In genomic region chr2:62464608-62465007, GRCh38 we compare ENCODE assay signal across 24 cellular contexts. TPM values are rescaled to one million over a fixed set of nuclear protein-coding genes. Genes with fewer than 3 reads are reported as not detected.
"Had no signal": no experiment of that assay in that cellular context is flagged by ENCODE, and none has a peak within 500 bp of the region (broad histone marks: within the 10 kb centered on the region; RNA-seq: fewer than 3 reads in every experiment).

No MANE protein-coding gene starts in this region.

- H3K9me3 Mint-ChIP-seq: activated naive CD4-positive, alpha-beta T cell treated with anti-CD3 and anti-CD28 coated beads, Interleukin-2, amount 50 U/mL, for 72 hours; activated T-cell treated with anti-CD3 and anti-CD28 coated beads, Interleukin-2, amount 50 U/mL, for 24 hours; activated T-helper 17 cell treated with anti-CD3 and anti-CD28 coated beads, Interleukin-2, amount 50 U/mL, for 72 hours; neural crest cell; T-cell had no signal

- H3K36me3 Mint-ChIP-seq: activated naive CD4-positive, alpha-beta T cell treated with anti-CD3 and anti-CD28 coated beads, Interleukin-2, amount 50 U/mL, for 72 hours; T-cell had no signal

- DNase-seq: activated CD8-positive, alpha-beta memory T cell treated with anti-CD3 and anti-CD28 coated beads, Interleukin-2, amount 50 U/mL, for 4 hours; activated T-cell treated with anti-CD3 and anti-CD28 coated beads, Interleukin-2, amount 50 U/mL, for 24 hours; aorta; brain microvascular endothelial cell; central memory CD4-positive, alpha-beta T cell; dermis blood vessel endothelial cell; effector CD8-positive, alpha-beta T cell; gastrocnemius medialis; kidney; lower lobe of right lung; mesendoderm; mucosa of descending colon; spleen; stimulated activated CD4-positive, alpha-beta T cell treated with anti-CD3 and anti-CD28 coated beads, Interleukin-4, amount 100 ng/mL, for 1 hour; stimulated activated naive CD4-positive, alpha-beta T cell treated with Interleukin-2 at 50 U/mL for 16 hours; T-cell; upper lobe of left lung had no signal

- H3K4me1 Mint-ChIP-seq: activated T-helper 17 cell treated with anti-CD3 and anti-CD28 coated beads, Interleukin-2, amount 50 U/mL, for 72 hours; T-cell had no signal

- ATAC-seq: activated naive CD4-positive, alpha-beta T cell treated with anti-CD3 and anti-CD28 coated beads, Interleukin-2, amount 50 U/mL, for 72 hours; activated T-helper 17 cell treated with anti-CD3 and anti-CD28 coated beads, Interleukin-2, amount 50 U/mL, for 72 hours; esophagus mucosa; gastrocnemius medialis; left lobe of liver; lower lobe of right lung; mucosa of descending colon; T-cell had no signal

- H3K27me3 ChIP-seq: brain microvascular endothelial cell, gastrocnemius medialis, spleen, upper lobe of left lung had no signal

- H3K9me3 ChIP-seq: gastrocnemius medialis, lower lobe of right lung, mucosa of descending colon, prostate gland, spleen, thoracic aorta, upper lobe of left lung had no signal

- H3K27ac ChIP-seq: brain microvascular endothelial cell, gastrocnemius medialis, lower lobe of right lung, prostate gland, spleen, thoracic aorta, upper lobe of left lung had no signal

- H3K27me3 Mint-ChIP-seq: activated T-cell treated with anti-CD3 and anti-CD28 coated beads, Interleukin-2, amount 50 U/mL, for 24 hours; activated T-helper 17 cell treated with anti-CD3 and anti-CD28 coated beads, Interleukin-2, amount 50 U/mL, for 72 hours; T-cell had no signal

- H3K36me3 ChIP-seq: brain microvascular endothelial cell, gastrocnemius medialis, lower lobe of right lung, prostate gland, spleen, thoracic aorta, upper lobe of left lung had no signal

- H3K4me3 Mint-ChIP-seq: activated T-cell treated with anti-CD3 and anti-CD28 coated beads, Interleukin-2, amount 50 U/mL, for 24 hours; activated T-helper 17 cell treated with anti-CD3 and anti-CD28 coated beads, Interleukin-2, amount 50 U/mL, for 72 hours; neural crest cell; T-cell had no signal

- H3K27ac Mint-ChIP-seq: activated naive CD4-positive, alpha-beta T cell treated with anti-CD3 and anti-CD28 coated beads, Interleukin-2, amount 50 U/mL, for 72 hours; activated T-cell treated with anti-CD3 and anti-CD28 coated beads, Interleukin-2, amount 50 U/mL, for 24 hours; activated T-helper 17 cell treated with anti-CD3 and anti-CD28 coated beads, Interleukin-2, amount 50 U/mL, for 72 hours; T-cell had no signal

- H3K4me3 ChIP-seq: gastrocnemius medialis, lower lobe of right lung, mucosa of descending colon, prostate gland, spleen, thoracic aorta, upper lobe of left lung had no signal

- H3K4me1 ChIP-seq: prostate gland, spleen had no signal

RNA-seq across cellular contexts. Expression of gene TMEM17, which starts 41.4 kb away (rescaled TPM):
- total RNA-seq: activated naive CD4-positive, alpha-beta T cell treated with anti-CD3 and anti-CD28 coated beads, Interleukin-2, amount 50 U/mL, for 72 hours had no signal
